1 cellular context compared by ENCODE assay signal in the genomic region with DNA sequence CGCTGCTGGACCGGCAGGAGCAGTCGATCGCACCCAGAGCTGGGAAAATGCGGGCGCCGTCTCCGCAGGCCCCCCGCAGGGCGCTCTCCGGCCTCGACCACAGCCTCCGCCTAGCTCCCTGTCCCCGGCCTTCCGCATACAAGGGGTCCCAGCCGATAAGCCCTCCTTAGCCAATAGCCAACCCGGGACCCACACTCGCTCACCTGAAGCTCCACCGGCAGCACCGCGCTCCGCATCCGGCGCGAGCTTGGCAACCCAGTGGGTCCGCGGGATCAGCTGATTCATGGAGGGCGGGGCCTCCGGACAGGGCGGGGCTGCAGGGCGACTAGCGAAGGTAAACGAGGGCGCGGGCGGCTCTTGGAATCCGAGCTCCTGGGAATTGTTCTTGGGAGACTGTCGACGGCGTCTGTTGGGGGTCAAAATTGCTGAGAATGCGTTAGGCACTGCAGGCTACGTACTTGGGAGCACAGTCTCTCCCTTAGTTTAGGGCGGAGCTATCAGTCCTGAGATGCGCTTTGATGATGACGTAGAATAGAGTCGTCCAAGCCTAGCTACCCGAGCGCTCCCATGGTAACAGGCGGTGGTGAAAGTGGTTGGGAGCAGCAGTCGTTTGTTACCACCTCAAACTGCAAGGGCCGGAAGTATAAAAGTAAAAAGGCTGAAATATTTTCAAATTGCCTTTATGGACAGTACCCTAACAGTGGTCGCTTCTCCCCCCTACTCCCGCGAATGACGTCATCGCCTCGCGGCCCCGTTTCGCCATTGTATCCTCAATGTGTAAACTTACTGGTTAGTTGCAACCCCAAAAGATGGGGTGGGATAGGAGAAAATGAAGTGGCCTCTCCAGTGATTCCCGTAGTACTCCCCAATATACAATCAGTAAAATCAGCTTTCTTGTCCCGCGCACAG.
TF ChIP-seq lines count a peak whose summit lies in the region.

A gene (minus strand): TSS at position 260 of the 909 bp plus-strand sequence. CDS start 12,048 bp downstream, outside the sequence.

TF ChIP-seq in WTC11, 78 proteins besides CTCF, POLR2A, EP300 and RAD21 (continued from another document and continues in another):
- TF ChIP-seq, protein P1, sequence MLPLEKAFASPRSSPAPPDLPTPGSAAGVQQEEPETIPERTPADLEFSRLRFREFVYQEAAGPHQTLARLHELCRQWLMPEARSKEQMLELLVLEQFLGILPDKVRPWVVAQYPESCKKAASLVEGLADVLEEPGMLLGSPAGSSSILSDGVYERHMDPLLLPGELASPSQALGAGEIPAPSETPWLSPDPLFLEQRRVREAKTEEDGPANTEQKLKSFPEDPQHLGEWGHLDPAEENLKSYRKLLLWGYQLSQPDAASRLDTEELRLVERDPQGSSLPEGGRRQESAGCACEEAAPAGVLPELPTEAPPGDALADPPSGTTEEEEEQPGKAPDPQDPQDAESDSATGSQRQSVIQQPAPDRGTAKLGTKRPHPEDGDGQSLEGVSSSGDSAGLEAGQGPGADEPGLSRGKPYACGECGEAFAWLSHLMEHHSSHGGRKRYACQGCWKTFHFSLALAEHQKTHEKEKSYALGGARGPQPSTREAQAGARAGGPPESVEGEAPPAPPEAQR (CRISPR knock-in tag; IDR thresholded peaks at IDR 0.05) = no peak
- TF ChIP-seq, protein P2, sequence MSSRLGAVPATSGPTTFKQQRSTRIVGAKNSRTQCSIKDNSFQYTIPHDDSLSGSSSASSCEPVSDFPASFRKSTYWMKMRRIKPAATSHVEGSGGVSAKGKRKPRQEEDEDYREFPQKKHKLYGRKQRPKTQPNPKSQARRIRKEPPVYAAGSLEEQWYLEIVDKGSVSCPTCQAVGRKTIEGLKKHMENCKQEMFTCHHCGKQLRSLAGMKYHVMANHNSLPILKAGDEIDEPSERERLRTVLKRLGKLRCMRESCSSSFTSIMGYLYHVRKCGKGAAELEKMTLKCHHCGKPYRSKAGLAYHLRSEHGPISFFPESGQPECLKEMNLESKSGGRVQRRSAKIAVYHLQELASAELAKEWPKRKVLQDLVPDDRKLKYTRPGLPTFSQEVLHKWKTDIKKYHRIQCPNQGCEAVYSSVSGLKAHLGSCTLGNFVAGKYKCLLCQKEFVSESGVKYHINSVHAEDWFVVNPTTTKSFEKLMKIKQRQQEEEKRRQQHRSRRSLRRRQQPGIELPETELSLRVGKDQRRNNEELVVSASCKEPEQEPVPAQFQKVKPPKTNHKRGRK (CRISPR knock-in tag; IDR thresholded peaks at IDR 0.05; ENCODE audit: borderline replicate concordance) = no peak
- peak; percentile 60; the same call in 1 of the 2 replicates for TF ChIP-seq ETV6 (CRISPR knock-in tag; IDR thresholded peaks at IDR 0.05)
- TF ChIP-seq ZNF416 (CRISPR knock-in tag; IDR thresholded peaks at IDR 0.05) = no peak
- TF ChIP-seq ZNF317 (CRISPR knock-in tag; IDR thresholded peaks at IDR 0.05; ENCODE audit: borderline replicate concordance, low read depth) = no peak
- TF ChIP-seq TEAD4 (CRISPR knock-in tag; IDR thresholded peaks at IDR 0.05) = no peak
- TF ChIP-seq, protein P3, sequence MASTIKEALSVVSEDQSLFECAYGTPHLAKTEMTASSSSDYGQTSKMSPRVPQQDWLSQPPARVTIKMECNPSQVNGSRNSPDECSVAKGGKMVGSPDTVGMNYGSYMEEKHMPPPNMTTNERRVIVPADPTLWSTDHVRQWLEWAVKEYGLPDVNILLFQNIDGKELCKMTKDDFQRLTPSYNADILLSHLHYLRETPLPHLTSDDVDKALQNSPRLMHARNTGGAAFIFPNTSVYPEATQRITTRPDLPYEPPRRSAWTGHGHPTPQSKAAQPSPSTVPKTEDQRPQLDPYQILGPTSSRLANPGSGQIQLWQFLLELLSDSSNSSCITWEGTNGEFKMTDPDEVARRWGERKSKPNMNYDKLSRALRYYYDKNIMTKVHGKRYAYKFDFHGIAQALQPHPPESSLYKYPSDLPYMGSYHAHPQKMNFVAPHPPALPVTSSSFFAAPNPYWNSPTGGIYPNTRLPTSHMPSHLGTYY (CRISPR knock-in tag; IDR thresholded peaks at IDR 0.05) = no peak
- peak; percentile 84; the same call in 1 of the 2 replicates for TF ChIP-seq FOXP1 (CRISPR knock-in tag; IDR thresholded peaks at IDR 0.05; ENCODE audit: borderline replicate concordance)
- TF ChIP-seq CREB1 (CRISPR knock-in tag; IDR thresholded peaks at IDR 0.05) = no peak
- TF ChIP-seq, protein P4, sequence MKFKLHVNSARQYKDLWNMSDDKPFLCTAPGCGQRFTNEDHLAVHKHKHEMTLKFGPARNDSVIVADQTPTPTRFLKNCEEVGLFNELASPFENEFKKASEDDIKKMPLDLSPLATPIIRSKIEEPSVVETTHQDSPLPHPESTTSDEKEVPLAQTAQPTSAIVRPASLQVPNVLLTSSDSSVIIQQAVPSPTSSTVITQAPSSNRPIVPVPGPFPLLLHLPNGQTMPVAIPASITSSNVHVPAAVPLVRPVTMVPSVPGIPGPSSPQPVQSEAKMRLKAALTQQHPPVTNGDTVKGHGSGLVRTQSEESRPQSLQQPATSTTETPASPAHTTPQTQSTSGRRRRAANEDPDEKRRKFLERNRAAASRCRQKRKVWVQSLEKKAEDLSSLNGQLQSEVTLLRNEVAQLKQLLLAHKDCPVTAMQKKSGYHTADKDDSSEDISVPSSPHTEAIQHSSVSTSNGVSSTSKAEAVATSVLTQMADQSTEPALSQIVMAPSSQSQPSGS (CRISPR knock-in tag; IDR thresholded peaks at IDR 0.05; ENCODE audit: borderline replicate concordance, low read depth) = no peak
- TF ChIP-seq ZNF396 (CRISPR knock-in tag; IDR thresholded peaks at IDR 0.05; ENCODE audit: borderline replicate concordance) = no peak
- TF ChIP-seq, protein P5, sequence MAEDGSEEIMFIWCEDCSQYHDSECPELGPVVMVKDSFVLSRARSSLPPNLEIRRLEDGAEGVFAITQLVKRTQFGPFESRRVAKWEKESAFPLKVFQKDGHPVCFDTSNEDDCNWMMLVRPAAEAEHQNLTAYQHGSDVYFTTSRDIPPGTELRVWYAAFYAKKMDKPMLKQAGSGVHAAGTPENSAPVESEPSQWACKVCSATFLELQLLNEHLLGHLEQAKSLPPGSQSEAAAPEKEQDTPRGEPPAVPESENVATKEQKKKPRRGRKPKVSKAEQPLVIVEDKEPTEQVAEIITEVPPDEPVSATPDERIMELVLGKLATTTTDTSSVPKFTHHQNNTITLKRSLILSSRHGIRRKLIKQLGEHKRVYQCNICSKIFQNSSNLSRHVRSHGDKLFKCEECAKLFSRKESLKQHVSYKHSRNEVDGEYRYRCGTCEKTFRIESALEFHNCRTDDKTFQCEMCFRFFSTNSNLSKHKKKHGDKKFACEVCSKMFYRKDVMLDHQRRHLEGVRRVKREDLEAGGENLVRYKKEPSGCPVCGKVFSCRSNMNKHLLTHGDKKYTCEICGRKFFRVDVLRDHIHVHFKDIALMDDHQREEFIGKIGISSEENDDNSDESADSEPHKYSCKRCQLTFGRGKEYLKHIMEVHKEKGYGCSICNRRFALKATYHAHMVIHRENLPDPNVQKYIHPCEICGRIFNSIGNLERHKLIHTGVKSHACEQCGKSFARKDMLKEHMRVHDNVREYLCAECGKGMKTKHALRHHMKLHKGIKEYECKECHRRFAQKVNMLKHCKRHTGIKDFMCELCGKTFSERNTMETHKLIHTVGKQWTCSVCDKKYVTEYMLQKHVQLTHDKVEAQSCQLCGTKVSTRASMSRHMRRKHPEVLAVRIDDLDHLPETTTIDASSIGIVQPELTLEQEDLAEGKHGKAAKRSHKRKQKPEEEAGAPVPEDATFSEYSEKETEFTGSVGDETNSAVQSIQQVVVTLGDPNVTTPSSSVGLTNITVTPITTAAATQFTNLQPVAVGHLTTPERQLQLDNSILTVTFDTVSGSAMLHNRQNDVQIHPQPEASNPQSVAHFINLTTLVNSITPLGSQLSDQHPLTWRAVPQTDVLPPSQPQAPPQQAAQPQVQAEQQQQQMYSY (CRISPR knock-in tag; IDR thresholded peaks at IDR 0.05) = no peak
- no peak for TF ChIP-seq KAT7 (CRISPR knock-in tag; IDR thresholded peaks at IDR 0.05; ENCODE audit: borderline replicate concordance)
- TF ChIP-seq IRF2 (CRISPR knock-in tag; IDR thresholded peaks at IDR 0.05; ENCODE audit: borderline replicate concordance, low read depth) = no peak
- TF ChIP-seq, protein P6, sequence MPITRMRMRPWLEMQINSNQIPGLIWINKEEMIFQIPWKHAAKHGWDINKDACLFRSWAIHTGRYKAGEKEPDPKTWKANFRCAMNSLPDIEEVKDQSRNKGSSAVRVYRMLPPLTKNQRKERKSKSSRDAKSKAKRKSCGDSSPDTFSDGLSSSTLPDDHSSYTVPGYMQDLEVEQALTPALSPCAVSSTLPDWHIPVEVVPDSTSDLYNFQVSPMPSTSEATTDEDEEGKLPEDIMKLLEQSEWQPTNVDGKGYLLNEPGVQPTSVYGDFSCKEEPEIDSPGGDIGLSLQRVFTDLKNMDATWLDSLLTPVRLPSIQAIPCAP (CRISPR knock-in tag; IDR thresholded peaks at IDR 0.05) = no peak
- TF ChIP-seq ZNF121 (CRISPR knock-in tag; IDR thresholded peaks at IDR 0.05) = no peak
- TF ChIP-seq, protein P7, sequence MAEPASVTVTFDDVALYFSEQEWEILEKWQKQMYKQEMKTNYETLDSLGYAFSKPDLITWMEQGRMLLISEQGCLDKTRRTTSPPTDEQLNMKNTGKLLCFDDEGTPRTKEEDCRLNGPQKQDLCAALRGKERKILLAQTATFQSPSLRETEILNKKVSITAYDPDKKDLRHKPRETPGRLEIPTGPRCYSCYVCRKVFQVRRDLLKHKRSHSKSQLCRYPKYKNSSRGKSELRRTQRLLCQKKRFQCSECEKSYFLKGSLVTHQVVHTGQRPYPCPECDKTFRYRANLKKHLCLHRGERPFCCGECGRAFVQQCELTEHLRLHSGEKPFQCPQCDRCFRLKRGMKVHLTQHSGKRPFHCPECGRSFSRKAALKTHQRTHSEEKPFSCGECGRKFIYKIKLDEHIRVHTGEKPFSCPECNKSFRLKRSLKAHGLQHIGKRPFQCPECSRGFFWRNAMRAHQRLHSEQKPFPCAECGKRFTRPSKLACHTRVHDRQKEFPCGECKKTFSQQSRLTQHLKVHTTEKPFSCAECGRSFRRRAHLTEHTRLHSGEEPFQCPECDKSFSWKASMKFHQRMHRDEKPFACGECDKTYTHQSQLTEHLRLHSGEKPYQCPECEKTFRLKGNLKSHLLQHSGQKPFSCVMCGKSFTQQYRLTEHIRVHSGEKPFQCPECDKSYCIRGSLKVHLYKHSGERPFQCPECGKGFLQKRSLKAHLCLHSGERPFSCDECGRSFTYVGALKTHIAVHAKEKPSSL (CRISPR knock-in tag; conservative IDR thresholded peaks at IDR 0.05) = no peak
- TF ChIP-seq SMAD4 (CRISPR knock-in tag; IDR thresholded peaks at IDR 0.05) = no peak
- TF ChIP-seq ESRRA (CRISPR knock-in tag; IDR thresholded peaks at IDR 0.05; ENCODE audit: borderline replicate concordance) = no peak
- TF ChIP-seq, protein P8, sequence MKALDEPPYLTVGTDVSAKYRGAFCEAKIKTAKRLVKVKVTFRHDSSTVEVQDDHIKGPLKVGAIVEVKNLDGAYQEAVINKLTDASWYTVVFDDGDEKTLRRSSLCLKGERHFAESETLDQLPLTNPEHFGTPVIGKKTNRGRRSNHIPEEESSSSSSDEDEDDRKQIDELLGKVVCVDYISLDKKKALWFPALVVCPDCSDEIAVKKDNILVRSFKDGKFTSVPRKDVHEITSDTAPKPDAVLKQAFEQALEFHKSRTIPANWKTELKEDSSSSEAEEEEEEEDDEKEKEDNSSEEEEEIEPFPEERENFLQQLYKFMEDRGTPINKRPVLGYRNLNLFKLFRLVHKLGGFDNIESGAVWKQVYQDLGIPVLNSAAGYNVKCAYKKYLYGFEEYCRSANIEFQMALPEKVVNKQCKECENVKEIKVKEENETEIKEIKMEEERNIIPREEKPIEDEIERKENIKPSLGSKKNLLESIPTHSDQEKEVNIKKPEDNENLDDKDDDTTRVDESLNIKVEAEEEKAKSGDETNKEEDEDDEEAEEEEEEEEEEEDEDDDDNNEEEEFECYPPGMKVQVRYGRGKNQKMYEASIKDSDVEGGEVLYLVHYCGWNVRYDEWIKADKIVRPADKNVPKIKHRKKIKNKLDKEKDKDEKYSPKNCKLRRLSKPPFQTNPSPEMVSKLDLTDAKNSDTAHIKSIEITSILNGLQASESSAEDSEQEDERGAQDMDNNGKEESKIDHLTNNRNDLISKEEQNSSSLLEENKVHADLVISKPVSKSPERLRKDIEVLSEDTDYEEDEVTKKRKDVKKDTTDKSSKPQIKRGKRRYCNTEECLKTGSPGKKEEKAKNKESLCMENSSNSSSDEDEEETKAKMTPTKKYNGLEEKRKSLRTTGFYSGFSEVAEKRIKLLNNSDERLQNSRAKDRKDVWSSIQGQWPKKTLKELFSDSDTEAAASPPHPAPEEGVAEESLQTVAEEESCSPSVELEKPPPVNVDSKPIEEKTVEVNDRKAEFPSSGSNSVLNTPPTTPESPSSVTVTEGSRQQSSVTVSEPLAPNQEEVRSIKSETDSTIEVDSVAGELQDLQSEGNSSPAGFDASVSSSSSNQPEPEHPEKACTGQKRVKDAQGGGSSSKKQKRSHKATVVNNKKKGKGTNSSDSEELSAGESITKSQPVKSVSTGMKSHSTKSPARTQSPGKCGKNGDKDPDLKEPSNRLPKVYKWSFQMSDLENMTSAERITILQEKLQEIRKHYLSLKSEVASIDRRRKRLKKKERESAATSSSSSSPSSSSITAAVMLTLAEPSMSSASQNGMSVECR (CRISPR knock-in tag; IDR thresholded peaks at IDR 0.05; ENCODE audit: borderline replicate concordance) = peak; percentile 75; the same call in 1 of the 2 replicates
- no peak for TF ChIP-seq ZNF423 (CRISPR knock-in tag; IDR thresholded peaks at IDR 0.05)
- TF ChIP-seq, protein P9, sequence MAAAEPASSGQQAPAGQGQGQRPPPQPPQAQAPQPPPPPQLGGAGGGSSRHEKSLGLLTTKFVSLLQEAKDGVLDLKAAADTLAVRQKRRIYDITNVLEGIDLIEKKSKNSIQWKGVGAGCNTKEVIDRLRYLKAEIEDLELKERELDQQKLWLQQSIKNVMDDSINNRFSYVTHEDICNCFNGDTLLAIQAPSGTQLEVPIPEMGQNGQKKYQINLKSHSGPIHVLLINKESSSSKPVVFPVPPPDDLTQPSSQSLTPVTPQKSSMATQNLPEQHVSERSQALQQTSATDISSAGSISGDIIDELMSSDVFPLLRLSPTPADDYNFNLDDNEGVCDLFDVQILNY (CRISPR knock-in tag; IDR thresholded peaks at IDR 0.05) = peak; percentile 68
- TF ChIP-seq, protein P10, sequence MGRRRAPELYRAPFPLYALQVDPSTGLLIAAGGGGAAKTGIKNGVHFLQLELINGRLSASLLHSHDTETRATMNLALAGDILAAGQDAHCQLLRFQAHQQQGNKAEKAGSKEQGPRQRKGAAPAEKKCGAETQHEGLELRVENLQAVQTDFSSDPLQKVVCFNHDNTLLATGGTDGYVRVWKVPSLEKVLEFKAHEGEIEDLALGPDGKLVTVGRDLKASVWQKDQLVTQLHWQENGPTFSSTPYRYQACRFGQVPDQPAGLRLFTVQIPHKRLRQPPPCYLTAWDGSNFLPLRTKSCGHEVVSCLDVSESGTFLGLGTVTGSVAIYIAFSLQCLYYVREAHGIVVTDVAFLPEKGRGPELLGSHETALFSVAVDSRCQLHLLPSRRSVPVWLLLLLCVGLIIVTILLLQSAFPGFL (CRISPR knock-in tag; IDR thresholded peaks at IDR 0.05; ENCODE audit: borderline replicate concordance) = no peak
